16 cellular contexts compared by ENCODE assay signal in the genomic region with DNA sequence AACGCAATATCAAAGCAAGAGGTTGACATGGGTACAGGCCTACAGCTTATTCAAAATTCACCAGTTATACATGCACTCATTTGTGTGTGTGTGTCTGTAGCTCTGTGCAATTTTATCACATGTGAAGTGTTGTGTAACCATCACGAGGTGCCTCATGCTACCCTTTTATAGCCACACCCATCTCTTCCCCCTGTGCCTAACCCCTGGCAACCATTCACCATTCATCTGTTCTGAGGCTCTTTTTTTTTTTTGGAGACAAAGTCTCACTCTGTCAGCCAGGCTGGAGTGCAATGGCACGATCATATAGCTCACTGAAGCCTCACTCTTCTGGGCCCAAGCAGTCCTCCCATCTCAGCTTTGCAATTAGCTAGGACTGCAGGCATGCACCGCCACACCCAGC.
DNase-seq lines count a peak whose midpoint lies in the region; ATAC-seq and TF ChIP-seq lines count a peak whose summit lies in the region.
"Had no signal": no experiment of that assay in that cellular context is flagged by ENCODE, and none has a peak within 500 bp of the region (broad histone marks: within the 10 kb centered on the region; RNA-seq: fewer than 3 reads in every experiment).

No MANE protein-coding gene starts in this region.

- DNase-seq in left ventricle myocardium superior (no peak), left cardiac atrium (no peak), lower lobe of right lung (no peak), NCI-H1930 (lab: John Stamatoyannopoulos, UW) (no peak), NCI-H1694 treated with DMSO at 0.1 percent for 48 hours (lab: John Stamatoyannopoulos, UW) (no peak), NCI-H2029 (lab: John Stamatoyannopoulos, UW) (no peak)
- DNase-seq: ACHN; activated B cell treated with CpG ODN at 0.5 μM for 24 hours; activated effector memory CD4-positive, alpha-beta T cell treated with anti-CD3 and anti-CD28 coated beads, Interleukin-2, amount 50 U/mL, for 16 hours; aorta; immature natural killer cell; NCI-H1436; NCI-H510A treated with DMSO at 0.1 percent for 48 hours; SW 1271 had no signal

- H3K4me3 ChIP-seq in esophagus (ENCODE audit: low read depth in 1 of 2, low read length in 2 of 2) (no peak overlapping the region), lower lobe of right lung (no peak overlapping the region)

- TF ChIP-seq CTCF in lower lobe of right lung (IDR thresholded peaks at IDR 0.05) = no peak

- H3K27ac ChIP-seq in esophagus (ENCODE audit: low read depth in 2 of 2, low read length in 1 of 2) (peak overlapping the region; percentile 45 to 47), lower lobe of right lung (no peak overlapping the region)

- peak; percentile 59 for ATAC-seq in left ventricle myocardium superior
- no peak for ATAC-seq in left cardiac atrium
- ATAC-seq in lower lobe of right lung = peak; percentile 43 to 68
- no peak for ATAC-seq in GM19397 (IDR thresholded peaks at IDR 0.05; ENCODE audit: unreplicated experiment)

- H3K27me3 ChIP-seq in esophagus (ENCODE audit: control insufficient read depth in 1 of 2, insufficient read depth in 2 of 2, low read length in 2 of 2) = no peaks in the 10 kb centered on the region
- no peaks in the 10 kb centered on the region for H3K27me3 ChIP-seq in lower lobe of right lung (ENCODE audit: low read depth)

- H3K4me1 ChIP-seq in esophagus (ENCODE audit: control insufficient read depth in 2 of 2, insufficient read depth in 2 of 2, low read length in 1 of 2) (no peaks in the 10 kb centered on the region), lower lobe of right lung (no peaks in the 10 kb centered on the region)

- H3K9me3 ChIP-seq in esophagus (ENCODE audit: control insufficient read depth in 2 of 2, insufficient read depth in 1 of 2, low read depth in 1 of 2, low read length in 1 of 2) (no peaks in the 10 kb centered on the region), lower lobe of right lung (no peaks in the 10 kb centered on the region)

- intact Hi-C loops in left ventricle myocardium superior (cut with micrococcal nuclease) (no loop called here), left cardiac atrium (cut with DNase I) (loop anchor here (10.0 kb wide), 2 partner anchors 79 to 189 kb away; a partner anchor contains a TSS), lower lobe of right lung (cut with DNase I) (no loop called here)

- peaks cover 0 to 4% of the 10 kb centered on the region in 2 donors for H3K36me3 ChIP-seq in esophagus (ENCODE audit: control insufficient read depth in 2 of 2, insufficient read depth in 2 of 2, low read length in 1 of 2)
- H3K36me3 ChIP-seq in lower lobe of right lung = peaks cover 31% of the 10 kb centered on the region

- WGBS in esophagus, 2 donors = 48 to 57% methylated on average over 4 of the region's 4 CpGs

Comparison
In these comparisons a context has a peak if more than half of its experiments do, and no peak if none do; other contexts are left out.
1. ATAC-seq: peak in left ventricle myocardium superior (single experiment) and lower lobe of right lung (2 of 2); none in left cardiac atrium (0 of 2) and GM19397 (single experiment).
2. intact Hi-C loops: an anchor here in left cardiac atrium (10.0 kb wide); none called in left ventricle myocardium superior and lower lobe of right lung.